ENCODE assay signal across 1 cellular context in genomic region chr16:3349175-3349574, GRCh38.
A peak's percentile ranks its signal among the peaks of the same experiment; 100 is the strongest.
TF ChIP-seq lines count a peak whose summit lies in the region.

No MANE protein-coding gene starts in this region.

TF ChIP-seq in K562, 482 proteins besides CTCF, POLR2A, EP300 and RAD21:
- TF ChIP-seq CREB1 (IDR thresholded peaks at IDR 0.05) (no peak), CREB1 (CRISPR knock-in tag; IDR thresholded peaks at IDR 0.05) (0 out of 2 replicates have a peak, but pooled peaks have one; percentile 1), FOSL1 (tag; conservative IDR thresholded peaks at IDR 0.05) (0 out of 2 replicates have a peak, but pooled peaks have one; percentile 5), AFF1 (IDR thresholded peaks at IDR 0.05; ENCODE audit: low read depth in 1 of 2, partially characterized antibody in 2 of 2) (peak in 1 of 2 experiments; percentile 9), NR2C2 (CRISPR knock-in tag; IDR thresholded peaks at IDR 0.05) (no peak), NR2C2 (tag; IDR thresholded peaks at IDR 0.05) (peak; percentile 6; the same call in 1 of the 2 replicates), UBTF (IDR thresholded peaks at IDR 0.05; ENCODE audit: borderline replicate concordance in 1 of 2, low read depth in 2 of 2, low read length in 2 of 2) (peak in 1 of 2 experiments; percentile 64; a peak in 1 of 4 replicates), HMGXB4 (CRISPR knock-in tag; IDR thresholded peaks at IDR 0.05) (no peak), POLR2G (IDR thresholded peaks at IDR 0.05; ENCODE audit: low read depth, low read length) (no peak), ZNF696 (CRISPR knock-in tag; conservative IDR thresholded peaks at IDR 0.05) (no peak), TBP (optimal IDR thresholded peaks at IDR 0.05; ENCODE audit: low read depth, low read length) (peak; percentile 0), ZBTB8A (IDR thresholded peaks at IDR 0.05; ENCODE audit: partially characterized antibody) (no peak), STAT5B (CRISPR knock-in tag; IDR thresholded peaks at IDR 0.05) (no peak)
- TF ChIP-seq, protein P1, sequence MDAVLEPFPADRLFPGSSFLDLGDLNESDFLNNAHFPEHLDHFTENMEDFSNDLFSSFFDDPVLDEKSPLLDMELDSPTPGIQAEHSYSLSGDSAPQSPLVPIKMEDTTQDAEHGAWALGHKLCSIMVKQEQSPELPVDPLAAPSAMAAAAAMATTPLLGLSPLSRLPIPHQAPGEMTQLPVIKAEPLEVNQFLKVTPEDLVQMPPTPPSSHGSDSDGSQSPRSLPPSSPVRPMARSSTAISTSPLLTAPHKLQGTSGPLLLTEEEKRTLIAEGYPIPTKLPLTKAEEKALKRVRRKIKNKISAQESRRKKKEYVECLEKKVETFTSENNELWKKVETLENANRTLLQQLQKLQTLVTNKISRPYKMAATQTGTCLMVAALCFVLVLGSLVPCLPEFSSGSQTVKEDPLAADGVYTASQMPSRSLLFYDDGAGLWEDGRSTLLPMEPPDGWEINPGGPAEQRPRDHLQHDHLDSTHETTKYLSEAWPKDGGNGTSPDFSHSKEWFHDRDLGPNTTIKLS (IDR thresholded peaks at IDR 0.05; ENCODE audit: borderline replicate concordance, low read depth) = peak; percentile 27; the same call in 1 of the 2 replicates
